Comparison of ENCODE assay signal across 10 cellular contexts in the genomic region with DNA sequence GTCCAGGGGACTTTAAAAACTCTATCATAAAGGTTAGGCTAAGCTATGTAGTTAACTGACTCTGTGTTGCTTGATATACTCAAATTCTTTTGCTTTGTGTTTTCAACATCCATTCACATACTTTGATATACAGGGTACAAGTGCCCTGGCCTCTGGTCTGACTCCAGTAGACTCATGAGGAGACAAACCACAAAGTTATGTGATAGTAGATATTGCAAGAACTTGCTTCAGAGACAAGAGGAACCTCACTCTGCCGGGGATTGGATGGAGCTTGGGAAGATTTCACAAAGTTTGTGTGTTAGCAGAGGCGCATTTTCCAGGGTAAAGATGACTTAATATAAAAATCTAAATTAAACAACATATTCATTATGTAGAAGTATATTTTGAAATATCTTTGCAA. TPM values are rescaled to one million over a fixed set of nuclear protein-coding genes. Genes with fewer than 3 reads are reported as not detected.
DNase-seq lines count a peak whose midpoint lies in the region; ATAC-seq and TF ChIP-seq lines count a peak whose summit lies in the region.
"Had no signal": no experiment of that assay in that cellular context is flagged by ENCODE, and none has a peak within 500 bp of the region (broad histone marks: within the 10 kb centered on the region; RNA-seq: fewer than 3 reads in every experiment).

No MANE protein-coding gene starts in this region.

- 100% methylated on average over 2 of the region's 2 CpGs for WGBS in SK-N-SH (ENCODE audit: low lambda C conversion rate)

- H3K9me3 Mint-ChIP-seq in Caco-2 (ENCODE audit: unreplicated experiment): no peaks in the 10 kb centered on the region
- H3K9me3 Mint-ChIP-seq: activated naive CD4-positive, alpha-beta T cell treated with anti-CD3 and anti-CD28 coated beads, Interleukin-2, amount 50 U/mL, for 24 hours had no signal

- H3K4me1 ChIP-seq in SK-N-SH (ENCODE audit: control insufficient read depth in 1 of 2, insufficient read depth in 2 of 2, low read depth in 1 of 2, low read length in 1 of 2) (peaks cover 10 to 14% of the 10 kb centered on the region in 2 experiments; a peak in 3 of 4 replicates), OCI-LY3 (ENCODE audit: low read length) (peaks cover 56% of the 10 kb centered on the region), fibroblast of lung (ENCODE audit: control insufficient read depth, extremely low read depth, insufficient read depth, low read length) (peaks cover 8% of the 10 kb centered on the region), stomach smooth muscle (ENCODE audit: control insufficient read depth, insufficient read depth, low read length) (peaks cover 4% of the 10 kb centered on the region), Caco-2 (peaks cover 14% of the 10 kb centered on the region; the same call in 1 of the 2 replicates)

- TF ChIP-seq RAD21 in SK-N-SH (IDR thresholded peaks at IDR 0.05; ENCODE audit: low read length): no peak

- H3K4me2 ChIP-seq in SK-N-SH (peak overlapping the region; percentile 84), OCI-LY3 (ENCODE audit: low read length) (peak overlapping the region; percentile 77), fibroblast of lung (ENCODE audit: extremely low read depth, insufficient read depth, low read length) (peak overlapping the region; percentile 94)

- H3K27me3 ChIP-seq in SK-N-SH (ENCODE audit: insufficient read depth): no peaks in the 10 kb centered on the region
- no peaks in the 10 kb centered on the region for H3K27me3 ChIP-seq in OCI-LY3 (ENCODE audit: low read depth, low read length)
- no peaks in the 10 kb centered on the region for H3K27me3 ChIP-seq in fibroblast of lung (ENCODE audit: control insufficient read depth, insufficient read depth, low read length)
- no peaks in the 10 kb centered on the region for H3K27me3 ChIP-seq in stomach smooth muscle (ENCODE audit: control insufficient read depth in 1 of 2, insufficient read depth in 2 of 2, low read length in 2 of 2)
- no peaks in the 10 kb centered on the region for H3K27me3 ChIP-seq in Caco-2 (replicated peaks; ENCODE audit: control insufficient read depth, insufficient read depth, low read length)

- no peak for DNase-seq in SK-N-SH
- peak; percentile 65 to 72 for DNase-seq in fibroblast of lung (ENCODE audit: low read depth in 2 of 2)
- DNase-seq in Caco-2: no peak
- no peak for DNase-seq in T-helper 9 cell
- DNase-seq: stimulated activated CD4-positive, alpha-beta T cell treated with anti-CD3 and anti-CD28 coated beads, Interleukin-4, amount 100 ng/mL, for 4 hours had no signal

- BruUV-seq in Caco-2 (replicated peaks; lab: Mats Ljungman, UMichigan): no TSS peak

- no peak for TF ChIP-seq EP300 in SK-N-SH (IDR thresholded peaks at IDR 0.05; ENCODE audit: borderline replicate concordance in 1 of 2, low read depth in 1 of 2, low read length in 1 of 2)

- H2AFZ ChIP-seq in SK-N-SH (ENCODE audit: low read depth) (no peak overlapping the region), OCI-LY3 (ENCODE audit: low read depth, low read length) (no peak overlapping the region), fibroblast of lung (ENCODE audit: low read length) (no peak overlapping the region)

- no peak overlapping the region for H3K4me3 Mint-ChIP-seq in Caco-2 (ENCODE audit: unreplicated experiment)
- H3K4me3 Mint-ChIP-seq: activated naive CD4-positive, alpha-beta T cell treated with anti-CD3 and anti-CD28 coated beads, Interleukin-2, amount 50 U/mL, for 24 hours had no signal

- CTCF ChIA-PET in SK-N-SH (lab: Yijun Ruan, JAX) (interaction anchor here (1.2 kb wide), 1 partner anchor 605 kb away, joined by 3 read pairs; no protein-coding TSS in a partner anchor), Caco-2 (lab: Charles Lee) (no interaction called here)

- intact Hi-C loops in Caco-2 (cut with micrococcal nuclease; ENCODE audit: unreplicated experiment): no loop called here

- H3K9me3 ChIP-seq in SK-N-SH (no peaks in the 10 kb centered on the region), OCI-LY3 (ENCODE audit: insufficient read depth, low read length) (no peaks in the 10 kb centered on the region), fibroblast of lung (ENCODE audit: control insufficient read depth, insufficient read depth, low read depth, low read length) (no peaks in the 10 kb centered on the region), stomach smooth muscle (ENCODE audit: control insufficient read depth in 2 of 2, low read length in 2 of 2) (no peaks in the 10 kb centered on the region), Caco-2 (no peaks in the 10 kb centered on the region)

- H3K27me3 Mint-ChIP-seq in Caco-2 (ENCODE audit: insufficient read depth, unreplicated experiment): peaks cover 4% of the 10 kb centered on the region
- H3K27me3 Mint-ChIP-seq: activated naive CD4-positive, alpha-beta T cell treated with anti-CD3 and anti-CD28 coated beads, Interleukin-2, amount 50 U/mL, for 24 hours had no signal

- no peaks in the 10 kb centered on the region for H3K4me1 Mint-ChIP-seq in Caco-2 (ENCODE audit: low read depth, unreplicated experiment)

- H3K36me3 ChIP-seq in SK-N-SH (replicated peaks in 1 of 2; ENCODE audit: control insufficient read depth in 1 of 2, insufficient read depth in 2 of 2, low read length in 1 of 2) (peaks cover 23 to 27% of the 10 kb centered on the region in 2 experiments), OCI-LY3 (replicated peaks; ENCODE audit: low read depth, low read length) (peaks cover 32% of the 10 kb centered on the region), fibroblast of lung (ENCODE audit: control insufficient read depth, insufficient read depth, low read length) (no peaks in the 10 kb centered on the region), stomach smooth muscle (ENCODE audit: control insufficient read depth in 2 of 2, insufficient read depth in 2 of 2, low read length in 2 of 2) (no peaks in the 10 kb centered on the region), Caco-2 (ENCODE audit: control insufficient read depth, insufficient read depth, low read length) (no peaks in the 10 kb centered on the region)

- H3K9ac ChIP-seq in SK-N-SH: peak overlapping the region; percentile 96; the same call in 1 of the 2 replicates
- peak overlapping the region; percentile 93 for H3K9ac ChIP-seq in OCI-LY3 (ENCODE audit: low read length)
- H3K9ac ChIP-seq in fibroblast of lung (ENCODE audit: insufficient read depth, low read length): peak overlapping the region; percentile 95
- no peak overlapping the region for H3K9ac ChIP-seq in stomach smooth muscle (ENCODE audit: low read length in 2 of 2)

- peaks cover 9% of the 10 kb centered on the region for H3F3A ChIP-seq in SK-N-SH (replicated peaks; ENCODE audit: insufficient read depth)

- peak overlapping the region; percentile 71 to 72 for H3K4me3 ChIP-seq in SK-N-SH (ENCODE audit: low read depth in 2 of 2, low read length in 1 of 2)
- peak overlapping the region; percentile 88 for H3K4me3 ChIP-seq in OCI-LY3 (ENCODE audit: low read length)
- H3K4me3 ChIP-seq in fibroblast of lung (replicated peaks in 1 of 4; ENCODE audit: control extremely low read depth in 1 of 4, insufficient read depth in 1 of 4, low read depth in 3 of 4, low read length in 4 of 4): peak overlapping the region; percentile 45 to 98 (median 71)
- H3K4me3 ChIP-seq in stomach smooth muscle (ENCODE audit: low read length in 2 of 2): peak overlapping the region; percentile 95 to 96
- H3K4me3 ChIP-seq in Caco-2 (ENCODE audit: low read depth, low read length): no peak overlapping the region; the same call in 1 of the 2 replicates

- ATAC-seq in SK-N-SH treated with all-trans-retinoic acid at 6 μM for 48 hours (no peak), HG02885 (IDR thresholded peaks at IDR 0.05; ENCODE audit: poor library complexity, unreplicated experiment) (no peak)

- POLR2A ChIA-PET in SK-N-SH (lab: Yijun Ruan, JAX) (no interaction called here), Caco-2 (lab: Charles Lee) (no interaction called here)

- TF ChIP-seq CTCF in SK-N-SH (IDR thresholded peaks at IDR 0.05): no peak
- no peak for TF ChIP-seq CTCF in OCI-LY3 (IDR thresholded peaks at IDR 0.05; ENCODE audit: low read depth, low read length)
- TF ChIP-seq CTCF in fibroblast of lung (conservative IDR thresholded peaks at IDR 0.05 in 1 of 2, IDR thresholded peaks at IDR 0.05 in 1 of 2; ENCODE audit: low read depth in 1 of 2, low read length in 2 of 2): no peak
- TF ChIP-seq CTCF in Caco-2 (IDR thresholded peaks at IDR 0.05; ENCODE audit: insufficient read depth in 1 of 2, low read depth in 1 of 2, low read length in 1 of 2, severe bottlenecking in 1 of 2, unreplicated experiment in 1 of 2): no peak

- no peaks in the 10 kb centered on the region for H3K36me3 Mint-ChIP-seq in Caco-2 (ENCODE audit: insufficient read depth, unreplicated experiment)

- H3K27ac Mint-ChIP-seq in Caco-2 (ENCODE audit: unreplicated experiment): no peak overlapping the region
- H3K27ac Mint-ChIP-seq: activated naive CD4-positive, alpha-beta T cell treated with anti-CD3 and anti-CD28 coated beads, Interleukin-2, amount 50 U/mL, for 24 hours had no signal

- H4K20me1 ChIP-seq in SK-N-SH (ENCODE audit: insufficient read depth): no peaks in the 10 kb centered on the region
- H4K20me1 ChIP-seq in OCI-LY3 (ENCODE audit: insufficient read depth, low read length): no peaks in the 10 kb centered on the region
- H4K20me1 ChIP-seq in fibroblast of lung (ENCODE audit: control insufficient read depth, extremely low read depth, insufficient read depth, low read length): no peaks in the 10 kb centered on the region

- H3K9me2 ChIP-seq in SK-N-SH: no peaks in the 10 kb centered on the region

- peak overlapping the region in 1 of 2 experiments; percentile 97; a peak in 2 of 4 replicates for H3K27ac ChIP-seq in SK-N-SH (ENCODE audit: low read depth in 2 of 2, low read length in 1 of 2)
- peak overlapping the region; percentile 84 for H3K27ac ChIP-seq in OCI-LY3 (ENCODE audit: low read length)
- peak overlapping the region; percentile 97 for H3K27ac ChIP-seq in fibroblast of lung (ENCODE audit: insufficient read depth, low read length)
- no peak overlapping the region for H3K27ac ChIP-seq in stomach smooth muscle (ENCODE audit: low read length)

- H3K79me2 ChIP-seq in SK-N-SH (ENCODE audit: insufficient read depth): peaks cover 72% of the 10 kb centered on the region
- H3K79me2 ChIP-seq in OCI-LY3 (ENCODE audit: low read length): peaks cover 61% of the 10 kb centered on the region
- peaks cover 50% of the 10 kb centered on the region for H3K79me2 ChIP-seq in fibroblast of lung (ENCODE audit: control insufficient read depth, insufficient read depth, low read length)

TF ChIP-seq in SK-N-SH, 30 proteins besides CTCF, POLR2A, EP300 and RAD21 (continues in another document):
- TF ChIP-seq FOSL2 (IDR thresholded peaks at IDR 0.05; ENCODE audit: borderline replicate concordance, low read depth) (no peak), GATA2 (CRISPR knock-in tag; IDR thresholded peaks at IDR 0.05) (no peak)

TF ChIP-seq in SK-N-SH treated with all-trans-retinoic acid at 6 μM for 48 hours, 23 proteins besides CTCF, POLR2A, EP300 and RAD21:
- TF ChIP-seq ESRRG (CRISPR knock-in tag; IDR thresholded peaks at IDR 0.05): no peak

RNA-seq across cellular contexts. Expression of a gene that starts 1.4 kb away (rescaled TPM):
- polyA plus RNA-seq in SK-N-SH (2012; rRNA removed) (10.5 and 14.3 TPM in 2 replicates), fibroblast of lung (13.8 and 17.7 TPM in 2 replicates)
- 8.6 and 8.9 TPM in 2 replicates for polyA plus RNA-seq in SK-N-SH (2012; cell fraction: cytosol; rRNA removed)
- 16.7 and 51.1 TPM in 2 replicates for polyA plus RNA-seq in SK-N-SH (2012; cell fraction: nucleus; rRNA removed)
- total RNA-seq in fibroblast of lung (17.7 and 27.6 TPM in 2 replicates), Caco-2 (2022) (6.5 and 11.0 TPM in 2 replicates)
- 8.8 and 9.6 TPM in 2 replicates for polyA plus RNA-seq in fibroblast of lung (2012)
- 0.75 TPM in 1 of 2 replicates, not detected in the other for polyA minus RNA-seq in fibroblast of lung (ENCODE audit: low replicate concordance)

Comparison
In these comparisons a context has a peak if more than half of its experiments do, and no peak if none do; other contexts are left out.
1. DNase-seq: peak in fibroblast of lung (2 of 2); none in SK-N-SH (single experiment), Caco-2 (0 of 2) and T-helper 9 cell (single experiment).
2. H3K9ac ChIP-seq: peak in SK-N-SH (single experiment), OCI-LY3 (single experiment) and fibroblast of lung (single experiment); none in stomach smooth muscle (0 of 2).
3. Peak in every context shown above with its lines, with median percentiles within 50 percentile points of each other: H3K4me2 ChIP-seq.